ENCODE assay signal across 8 cellular contexts in the genomic region with DNA sequence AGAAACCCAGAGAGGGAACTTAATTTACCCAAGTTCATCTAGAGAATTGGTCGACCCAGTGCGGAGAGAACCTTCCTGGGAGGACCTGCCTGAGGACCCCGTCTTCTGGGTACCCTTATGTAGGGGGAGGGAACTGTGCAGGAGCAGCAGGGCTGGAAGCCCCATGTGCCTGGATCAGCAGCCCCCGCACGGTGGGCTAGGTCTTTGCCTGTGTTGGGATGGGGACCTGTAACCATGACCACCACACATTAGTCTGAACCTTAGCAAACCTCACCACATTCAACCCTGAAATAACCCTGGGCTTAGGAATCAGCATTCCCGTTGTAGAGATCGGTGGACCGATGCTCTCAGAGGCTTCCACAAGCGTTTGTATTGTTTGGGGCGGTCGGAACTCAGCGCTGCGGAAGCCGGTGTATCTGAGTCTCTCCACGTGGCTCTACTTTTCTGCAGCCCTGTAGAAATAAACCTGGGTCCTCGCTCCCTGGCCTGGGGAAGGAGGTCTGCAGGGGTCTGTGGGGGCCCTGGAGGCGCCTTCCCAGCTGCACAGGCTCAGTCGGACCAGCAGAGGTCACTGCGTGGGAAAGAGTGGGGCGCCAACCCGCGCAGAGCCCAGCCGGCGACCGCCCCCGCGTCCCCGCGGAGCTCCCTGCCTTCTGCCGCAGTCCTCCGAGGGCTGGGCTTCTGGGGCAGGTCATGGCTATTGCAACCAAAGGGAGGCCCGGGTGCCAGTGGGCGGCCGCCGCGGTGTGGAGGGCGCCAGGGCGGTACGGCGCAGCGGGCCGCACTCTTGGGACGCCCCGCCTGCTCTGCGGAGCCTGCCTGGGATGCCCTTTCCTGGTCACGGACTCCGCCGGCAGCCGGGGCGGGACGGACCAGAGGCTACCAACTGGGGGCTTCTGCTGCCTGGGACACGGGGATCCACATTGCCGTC.
A peak's percentile ranks its signal among the peaks of the same experiment; 100 is the strongest.
DNase-seq lines count a peak whose midpoint lies in the region; TF ChIP-seq lines count a peak whose summit lies in the region.

No MANE protein-coding gene starts in this region.

- H3K4me3 ChIP-seq in astrocyte of the spinal cord (ENCODE audit: low read depth, low read length) (no peak overlapping the region), iPS-18a (ENCODE audit: low read length) (peak overlapping the region; percentile 49)

- in situ Hi-C loops in astrocyte of the spinal cord (cut with HindIII; ENCODE audit: low sequenced_read_pairs): no loop called here

- TF ChIP-seq CTCF in astrocyte of the spinal cord (IDR thresholded peaks at IDR 0.05; ENCODE audit: low read depth, low read length): peak; percentile 52

- no peaks in the 10 kb centered on the region for H3K4me1 ChIP-seq in iPS-18a (ENCODE audit: control insufficient read depth, low read depth, low read length)

- no peak overlapping the region for H3K9ac ChIP-seq in iPS-18a (ENCODE audit: low read length)

- peaks cover 37% of the 10 kb centered on the region for H3K27me3 ChIP-seq in iPS-18a (ENCODE audit: control insufficient read depth, insufficient read depth, low read length)

- DNase-seq in NCI-H1092 treated with DMSO at 0.1 percent for 48 hours (lab: John Stamatoyannopoulos, UW) (peak; percentile 53), NCI-H1092 (lab: John Stamatoyannopoulos, UW) (no peak), T-helper 2 cell (peak; percentile 21 to 44 (median 30)), astrocyte of the spinal cord (ENCODE audit: low read depth, low spot score) (no peak), AML-193 (lab: John Stamatoyannopoulos, UW) (no peak), NCI-H510A treated with DMSO at 0.1 percent for 48 hours (lab: John Stamatoyannopoulos, UW) (no peak)
- DNase-seq in stimulated activated CD4-positive, alpha-beta T cell treated with anti-CD3 and anti-CD28 coated beads, Interleukin-12 subunit alpha, Interleukin-12 subunit beta, amount 100 ng/mL, for 24 hours (ENCODE audit: low read depth in 2 of 2): peak; percentile 16 to 53

- H3K9me3 ChIP-seq in iPS-18a (ENCODE audit: control insufficient read depth, low read depth, low read length): no peaks in the 10 kb centered on the region

- H3K27ac ChIP-seq in iPS-18a (ENCODE audit: low read length): no peak overlapping the region

- no peaks in the 10 kb centered on the region for H3K36me3 ChIP-seq in iPS-18a (ENCODE audit: control insufficient read depth, low read depth, low read length)

Comparison
In these comparisons a context has a peak if more than half of its experiments do, and no peak if none do; other contexts are left out.
1. DNase-seq: peak in NCI-H1092 treated with DMSO at 0.1 percent for 48 hours (single experiment), T-helper 2 cell (5 of 5) and stimulated activated CD4-positive, alpha-beta T cell treated with anti-CD3 and anti-CD28 coated beads, Interleukin-12 subunit alpha, Interleukin-12 subunit beta, amount 100 ng/mL, for 24 hours (2 of 2); none in NCI-H1092 (single experiment), astrocyte of the spinal cord (single experiment), AML-193 (0 of 2) and NCI-H510A treated with DMSO at 0.1 percent for 48 hours (single experiment).